In genomic region chr6:34658605-34659218, GRCh38 we compare ENCODE assay signal across 12 cellular contexts. TPM values are rescaled to one million over a fixed set of nuclear protein-coding genes. Genes with fewer than 3 reads are reported as not detected.
DNase-seq lines count a peak whose midpoint lies in the region; ATAC-seq and TF ChIP-seq lines count a peak whose summit lies in the region.
"Had no signal": no experiment of that assay in that cellular context is flagged by ENCODE, and none has a peak within 500 bp of the region (broad histone marks: within the 10 kb centered on the region; RNA-seq: fewer than 3 reads in every experiment).

No MANE protein-coding gene starts in this region.

- no peak for TF ChIP-seq EP300 in Ishikawa (IDR thresholded peaks at IDR 0.05; ENCODE audit: borderline replicate concordance)

- no peak for TF ChIP-seq RAD21 in Ishikawa (IDR thresholded peaks at IDR 0.05; ENCODE audit: low read depth)

- H3K4me1 Mint-ChIP-seq in activated naive CD8-positive, alpha-beta T cell treated with anti-CD3 and anti-CD28 coated beads, Interleukin-2, amount 50 U/mL, for 24 hours, result peaks cover 62% of the 10 kb centered on the region
- peaks cover 57% of the 10 kb centered on the region for H3K4me1 Mint-ChIP-seq in osteocyte (ENCODE audit: unreplicated experiment)

- TF ChIP-seq CTCF in osteocyte (IDR thresholded peaks at IDR 0.05), result no peak
- no peak for TF ChIP-seq CTCF in GM10266 (IDR thresholded peaks at IDR 0.05; ENCODE audit: control insufficient read depth, insufficient read depth, low read depth, missing control alignments)

- DNase-seq in DMS53 (lab: John Stamatoyannopoulos, UW), result peak; percentile 11
- DNase-seq in DMS53 treated with DMSO at 0.1 percent for 48 hours (lab: John Stamatoyannopoulos, UW; ENCODE audit: unreplicated experiment), result no peak
- no peak for DNase-seq in activated naive CD8-positive, alpha-beta T cell treated with anti-CD3 and anti-CD28 coated beads, Interleukin-2, amount 50 U/mL, for 24 hours
- DNase-seq in osteocyte (ENCODE audit: extremely low spot score, unreplicated experiment), result no peak
- DNase-seq in GM10266 (ENCODE audit: extremely low spot score), result no peak
- no peak for DNase-seq in NCI-H2227 (lab: John Stamatoyannopoulos, UW; ENCODE audit: unreplicated experiment)
- DNase-seq: 8988T; anterior cingulate cortex; stimulated activated CD4-positive, alpha-beta T cell treated with anti-CD3 and anti-CD28 coated beads, Interleukin-2, amount 100 ng/mL, for 24 hours; WERI-Rb-1 had no signal

- ATAC-seq in activated naive CD8-positive, alpha-beta T cell treated with anti-CD3 and anti-CD28 coated beads, Interleukin-2, amount 50 U/mL, for 24 hours, result no peak
- no peak for ATAC-seq in HG03135 (IDR thresholded peaks at IDR 0.05; ENCODE audit: unreplicated experiment)

- H3K27me3 Mint-ChIP-seq in activated naive CD8-positive, alpha-beta T cell treated with anti-CD3 and anti-CD28 coated beads, Interleukin-2, amount 50 U/mL, for 24 hours, result no peaks in the 10 kb centered on the region
- no peaks in the 10 kb centered on the region for H3K27me3 Mint-ChIP-seq in osteocyte (ENCODE audit: unreplicated experiment)

- H3K9me3 Mint-ChIP-seq in activated naive CD8-positive, alpha-beta T cell treated with anti-CD3 and anti-CD28 coated beads, Interleukin-2, amount 50 U/mL, for 24 hours, result no peaks in the 10 kb centered on the region
- H3K9me3 Mint-ChIP-seq in osteocyte (ENCODE audit: unreplicated experiment), result no peaks in the 10 kb centered on the region

- peak overlapping the region; percentile 41 for H3K27ac Mint-ChIP-seq in activated naive CD8-positive, alpha-beta T cell treated with anti-CD3 and anti-CD28 coated beads, Interleukin-2, amount 50 U/mL, for 24 hours
- peak overlapping the region; percentile 98 for H3K27ac Mint-ChIP-seq in osteocyte (ENCODE audit: unreplicated experiment)

- H3K4me3 Mint-ChIP-seq in activated naive CD8-positive, alpha-beta T cell treated with anti-CD3 and anti-CD28 coated beads, Interleukin-2, amount 50 U/mL, for 24 hours, result no peak overlapping the region
- H3K4me3 Mint-ChIP-seq in osteocyte (ENCODE audit: unreplicated experiment), result no peak overlapping the region

- peaks cover 17% of the 10 kb centered on the region for H3K36me3 Mint-ChIP-seq in activated naive CD8-positive, alpha-beta T cell treated with anti-CD3 and anti-CD28 coated beads, Interleukin-2, amount 50 U/mL, for 24 hours (ENCODE audit: low read depth)
- H3K36me3 Mint-ChIP-seq in osteocyte (ENCODE audit: unreplicated experiment), result peaks cover 8% of the 10 kb centered on the region

TF ChIP-seq in Ishikawa, 13 proteins besides CTCF, POLR2A, EP300 and RAD21:
- TF ChIP-seq FOXM1 (IDR thresholded peaks at IDR 0.05; ENCODE audit: borderline replicate concordance, low read depth) (no peak), CEBPB (IDR thresholded peaks at IDR 0.05) (peak; percentile 32; the same call in 1 of the 2 replicates)
TF ChIP-seq in Ishikawa: peak in this region for 1.

RNA-seq across cellular contexts. Expression of gene ILRUN, which starts 37.9 kb away (rescaled TPM):
- 47.3 and 50.2 TPM in 2 replicates for total RNA-seq in osteocyte
